24 cellular contexts compared by ENCODE assay signal in genomic region chr10:67045404-67045803, GRCh38.
DNase-seq lines count a peak whose midpoint lies in the region; FAIRE-seq and TF ChIP-seq lines count a peak whose summit lies in the region.
"Had no signal": no experiment of that assay in that cellular context is flagged by ENCODE, and none has a peak within 500 bp of the region (broad histone marks: within the 10 kb centered on the region; RNA-seq: fewer than 3 reads in every experiment).

No MANE protein-coding gene starts in this region.

- H3K36me3 ChIP-seq in GM06990 (ENCODE audit: control insufficient read depth, insufficient read depth, low read length) (no peaks in the 10 kb centered on the region), HEK293 (ENCODE audit: control insufficient read depth in 2 of 2, insufficient read depth in 1 of 2, low read length in 2 of 2) (no peaks in the 10 kb centered on the region), kidney (ENCODE audit: control insufficient read depth in 1 of 2, insufficient read depth in 2 of 2, low read length in 2 of 2) (no peaks in the 10 kb centered on the region)
- H3K36me3 ChIP-seq: BLaER1 had no signal

- peaks cover 11% of the 10 kb centered on the region for H3K4me1 Mint-ChIP-seq in mesothelial cell of epicardium
- H3K4me1 Mint-ChIP-seq: B cell; CD4-positive, CD25-positive, alpha-beta regulatory T cell; GM23338 had no signal

- H3K4me3 ChIP-seq in GM06990 (replicated peaks; ENCODE audit: low read depth, low read length): no peak overlapping the region
- H3K4me3 ChIP-seq in HEK293 (ENCODE audit: low read depth, low read length): no peak overlapping the region
- no peak overlapping the region for H3K4me3 ChIP-seq in kidney (ENCODE audit: low read length in 2 of 2)
- H3K4me3 ChIP-seq: BLaER1, GM23338 had no signal

- POLR2A ChIA-PET in HEK293 (lab: Yijun Ruan, JAX): no interaction called here

- CTCF ChIA-PET in HEK293 (lab: Yijun Ruan, JAX): no interaction called here

- H3K27ac ChIP-seq in HEK293 (ENCODE audit: extremely low read depth, low read depth, low read length): no peak overlapping the region
- no peak overlapping the region for H3K27ac ChIP-seq in kidney (ENCODE audit: low read depth in 2 of 2, low read length in 2 of 2)
- H3K27ac ChIP-seq: 22Rv1, BLaER1, C4-2B had no signal

- H3K9me3 ChIP-seq in HEK293 (ENCODE audit: control insufficient read depth, insufficient read depth, low read depth, low read length) (no peaks in the 10 kb centered on the region), kidney (ENCODE audit: control insufficient read depth in 1 of 2, low read length in 2 of 2) (no peaks in the 10 kb centered on the region)
- H3K9me3 ChIP-seq: BLaER1, Caco-2 had no signal

- H3K4me1 ChIP-seq in HEK293 (ENCODE audit: control insufficient read depth, insufficient read depth, low read length): peaks cover 4% of the 10 kb centered on the region; the same call in 1 of the 2 replicates
- H3K4me1 ChIP-seq in kidney (ENCODE audit: control insufficient read depth in 1 of 2, insufficient read depth in 1 of 2, low read depth in 1 of 2, low read length in 2 of 2): no peaks in the 10 kb centered on the region
- H3K4me1 ChIP-seq: BLaER1, Caco-2 had no signal

- H3K36me3 Mint-ChIP-seq in mesothelial cell of epicardium: no peaks in the 10 kb centered on the region
- H3K36me3 Mint-ChIP-seq: CD4-positive, CD25-positive, alpha-beta regulatory T cell; CD8-positive, alpha-beta T cell had no signal

- intact Hi-C loops in kidney (cut with DNase I) (no loop called here), posterior vena cava (cut with DNase I) (no loop called here)

- TF ChIP-seq CTCF in GM06990 (IDR thresholded peaks at IDR 0.05; ENCODE audit: insufficient read depth, low read length, poor library complexity, severe bottlenecking): no peak
- TF ChIP-seq CTCF in HEK293 (tag by site-specific recombination; IDR thresholded peaks at IDR 0.05): no peak
- no peak for TF ChIP-seq CTCF in kidney (IDR thresholded peaks at IDR 0.05; ENCODE audit: borderline replicate concordance, extremely low read depth, insufficient read depth)
- no peak for TF ChIP-seq CTCF in mesothelial cell of epicardium (IDR thresholded peaks at IDR 0.05; ENCODE audit: unreplicated experiment)

- H3K27me3 Mint-ChIP-seq in mesothelial cell of epicardium (ENCODE audit: low read depth): no peaks in the 10 kb centered on the region
- H3K27me3 Mint-ChIP-seq: B cell; CD4-positive, CD25-positive, alpha-beta regulatory T cell had no signal

- DNase-seq in GM06990 (ENCODE audit: extremely low read depth, insufficient read length) (peak; percentile 1), kidney (peak; percentile 42), posterior vena cava (ENCODE audit: low spot score) (peak; percentile 55), Kasumi-1 (lab: John Stamatoyannopoulos, UW) (no peak), NCI-H1092 (lab: John Stamatoyannopoulos, UW) (no peak), mesothelial cell of epicardium (ENCODE audit: low spot score in 2 of 2, unreplicated experiment in 2 of 2) (no peak)
- DNase-seq in activated CD4-positive, CD25-positive, alpha-beta regulatory T cell (lab: John Stamatoyannopoulos, UW): no peak
- DNase-seq: Caco-2; CD4-positive, CD25-positive, alpha-beta regulatory T cell; CD8-positive, alpha-beta T cell; DMS153; DND-41; HFFc6 had no signal

- no peaks in the 10 kb centered on the region for H3K9me3 Mint-ChIP-seq in mesothelial cell of epicardium
- H3K9me3 Mint-ChIP-seq: GM23338 had no signal

- H3K27ac Mint-ChIP-seq in mesothelial cell of epicardium: no peak overlapping the region
- H3K27ac Mint-ChIP-seq: B cell; CD4-positive, CD25-positive, alpha-beta regulatory T cell; CD8-positive, alpha-beta T cell; GM23338; HFFc6 had no signal

- H3K27me3 ChIP-seq in GM06990 (replicated peaks; ENCODE audit: control insufficient read depth, insufficient read depth, low read length): no peaks in the 10 kb centered on the region
- H3K27me3 ChIP-seq: BLaER1 had no signal

- no peak for FAIRE-seq in kidney (lab: Jason Lieb, UNC)
- FAIRE-seq: A204.1, G401.6, GM12891, GM18507, H54 had no signal

- H3K4me3 Mint-ChIP-seq in mesothelial cell of epicardium: no peak overlapping the region
- H3K4me3 Mint-ChIP-seq: B cell; CD4-positive, CD25-positive, alpha-beta regulatory T cell; CD8-positive, alpha-beta T cell; GM23338; HFFc6 had no signal

- H3K9ac ChIP-seq in kidney (ENCODE audit: low read length in 2 of 2): no peak overlapping the region
- H3K9ac ChIP-seq: BLaER1 had no signal

TF ChIP-seq in HEK293, 187 proteins besides CTCF, POLR2A, EP300 and RAD21:
- TF ChIP-seq ZNF600 (tag by site-specific recombination; IDR thresholded peaks at IDR 0.05) (no peak), ZNF202 (tag by site-specific recombination; IDR thresholded peaks at IDR 0.05; ENCODE audit: borderline replicate concordance) (peak; percentile 84), ZNF266 (tag by site-specific recombination; IDR thresholded peaks at IDR 0.05; ENCODE audit: low read depth) (no peak), ZFHX2 (tag by site-specific recombination; conservative IDR thresholded peaks at IDR 0.05) (no peak)

Comparison
In these comparisons a context has a peak if more than half of its experiments do, and no peak if none do; other contexts are left out.
1. DNase-seq: peak in GM06990 (single experiment), kidney (single experiment) and posterior vena cava (single experiment); none in Kasumi-1 (0 of 2), activated CD4-positive, CD25-positive, alpha-beta regulatory T cell (0 of 4), NCI-H1092 (single experiment) and mesothelial cell of epicardium (0 of 2).